ENCODE assay signal across 2 cellular contexts in the genomic region with DNA sequence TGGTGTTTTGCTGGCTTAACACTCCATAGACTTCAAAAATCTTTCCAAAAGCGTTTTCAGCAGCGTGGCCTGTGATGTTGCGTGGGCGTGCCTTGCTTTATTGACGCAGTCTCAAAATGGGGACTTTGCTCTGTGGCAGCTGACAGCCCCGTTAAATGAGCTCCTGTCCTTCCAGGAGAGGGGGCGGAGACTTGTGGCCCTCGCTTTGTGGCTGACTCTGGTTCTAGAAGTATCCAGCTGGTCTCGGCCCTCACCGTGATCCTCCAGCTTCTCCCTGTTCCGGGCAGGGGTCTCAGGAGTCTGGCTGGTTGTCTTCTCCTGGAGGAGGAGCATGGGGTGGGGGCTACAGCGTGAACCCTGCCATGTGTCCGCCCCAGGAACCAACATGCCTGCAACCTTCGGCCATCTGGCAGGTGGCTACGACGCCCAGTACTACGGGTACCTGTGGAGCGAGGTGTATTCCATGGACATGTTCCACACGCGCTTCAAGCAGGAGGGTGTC.
TF ChIP-seq lines count a peak whose summit lies in the region.

No MANE protein-coding gene starts in this region.

TF ChIP-seq in GM12891, 5 proteins besides CTCF, POLR2A, EP300 and RAD21:
- TF ChIP-seq SPI1 (IDR thresholded peaks at IDR 0.05; ENCODE audit: low read depth, low read length) (no peak), POU2F2 (IDR thresholded peaks at IDR 0.05; ENCODE audit: low read depth, low read length) (no peak)

TF ChIP-seq in HepG2, 621 proteins besides CTCF, POLR2A, EP300 and RAD21 (continues in another document):
- TF ChIP-seq ZFY (CRISPR knock-in tag; IDR thresholded peaks at IDR 0.05) (peak; percentile 64; the same call in 1 of the 2 replicates), ZSCAN9 (CRISPR knock-in tag; IDR thresholded peaks at IDR 0.05; ENCODE audit: borderline replicate concordance) (no peak), GATAD2A (CRISPR knock-in tag; IDR thresholded peaks at IDR 0.05) (peak; percentile 55; the same call in 1 of the 2 replicates), ZNF598 (CRISPR knock-in tag; IDR thresholded peaks at IDR 0.05; ENCODE audit: borderline replicate concordance) (0 out of 2 replicates have a peak, but pooled peaks have one; percentile 79), ZNF34 (CRISPR knock-in tag; IDR thresholded peaks at IDR 0.05; ENCODE audit: borderline replicate concordance) (no peak), POLR2G (IDR thresholded peaks at IDR 0.05; ENCODE audit: low read depth, low read length) (peak; percentile 44; the same call in 1 of the 2 replicates), RFX3 (CRISPR knock-in tag; IDR thresholded peaks at IDR 0.05) (no peak), ZNF569 (CRISPR knock-in tag; IDR thresholded peaks at IDR 0.05; ENCODE audit: borderline replicate concordance) (no peak), NR3C1 (CRISPR knock-in tag; IDR thresholded peaks at IDR 0.05) (no peak), RXRA (CRISPR knock-in tag; IDR thresholded peaks at IDR 0.05) (no peak), ZNF205 (CRISPR knock-in tag; IDR thresholded peaks at IDR 0.05) (no peak), HES4 (CRISPR knock-in tag; IDR thresholded peaks at IDR 0.05; ENCODE audit: borderline replicate concordance) (peak; percentile 80; the same call in 1 of the 2 replicates), ZNF335 (CRISPR knock-in tag; IDR thresholded peaks at IDR 0.05) (no peak), KAT8 (CRISPR knock-in tag; IDR thresholded peaks at IDR 0.05) (peak; percentile 71), ZNF879 (CRISPR knock-in tag; IDR thresholded peaks at IDR 0.05) (no peak), TBX2 (CRISPR knock-in tag; IDR thresholded peaks at IDR 0.05; ENCODE audit: borderline replicate concordance) (peak; percentile 39; the same call in 1 of the 2 replicates), HNRNPLL (IDR thresholded peaks at IDR 0.05; ENCODE audit: low read depth, low read length, poor library complexity, severe bottlenecking) (peak; percentile 15), ZNF674 (CRISPR knock-in tag; IDR thresholded peaks at IDR 0.05; ENCODE audit: low read depth) (no peak), BCL6 (CRISPR knock-in tag; IDR thresholded peaks at IDR 0.05) (peak; percentile 51; the same call in 1 of the 2 replicates), ZNF792 (CRISPR knock-in tag; IDR thresholded peaks at IDR 0.05) (peak; percentile 31; the same call in 1 of the 2 replicates), ZFYVE20 (CRISPR knock-in tag; IDR thresholded peaks at IDR 0.05; ENCODE audit: borderline replicate concordance, low read depth) (no peak), SRY (CRISPR knock-in tag; IDR thresholded peaks at IDR 0.05) (no peak), RFXAP (CRISPR knock-in tag; IDR thresholded peaks at IDR 0.05; ENCODE audit: borderline replicate concordance) (no peak), GATAD1 (CRISPR knock-in tag; IDR thresholded peaks at IDR 0.05) (no peak), ZFX (CRISPR knock-in tag; IDR thresholded peaks at IDR 0.05; ENCODE audit: low read depth) (peak; percentile 75), SOX13 (IDR thresholded peaks at IDR 0.05) (no peak), SOX13 (CRISPR knock-in tag; conservative IDR thresholded peaks at IDR 0.05 in 1 of 2, IDR thresholded peaks at IDR 0.05 in 1 of 2) (no peak)
- TF ChIP-seq, protein P1, sequence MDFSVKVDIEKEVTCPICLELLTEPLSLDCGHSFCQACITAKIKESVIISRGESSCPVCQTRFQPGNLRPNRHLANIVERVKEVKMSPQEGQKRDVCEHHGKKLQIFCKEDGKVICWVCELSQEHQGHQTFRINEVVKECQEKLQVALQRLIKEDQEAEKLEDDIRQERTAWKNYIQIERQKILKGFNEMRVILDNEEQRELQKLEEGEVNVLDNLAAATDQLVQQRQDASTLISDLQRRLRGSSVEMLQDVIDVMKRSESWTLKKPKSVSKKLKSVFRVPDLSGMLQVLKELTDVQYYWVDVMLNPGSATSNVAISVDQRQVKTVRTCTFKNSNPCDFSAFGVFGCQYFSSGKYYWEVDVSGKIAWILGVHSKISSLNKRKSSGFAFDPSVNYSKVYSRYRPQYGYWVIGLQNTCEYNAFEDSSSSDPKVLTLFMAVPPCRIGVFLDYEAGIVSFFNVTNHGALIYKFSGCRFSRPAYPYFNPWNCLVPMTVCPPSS (IDR thresholded peaks at IDR 0.05), result no peak
- TF ChIP-seq, protein P2, sequence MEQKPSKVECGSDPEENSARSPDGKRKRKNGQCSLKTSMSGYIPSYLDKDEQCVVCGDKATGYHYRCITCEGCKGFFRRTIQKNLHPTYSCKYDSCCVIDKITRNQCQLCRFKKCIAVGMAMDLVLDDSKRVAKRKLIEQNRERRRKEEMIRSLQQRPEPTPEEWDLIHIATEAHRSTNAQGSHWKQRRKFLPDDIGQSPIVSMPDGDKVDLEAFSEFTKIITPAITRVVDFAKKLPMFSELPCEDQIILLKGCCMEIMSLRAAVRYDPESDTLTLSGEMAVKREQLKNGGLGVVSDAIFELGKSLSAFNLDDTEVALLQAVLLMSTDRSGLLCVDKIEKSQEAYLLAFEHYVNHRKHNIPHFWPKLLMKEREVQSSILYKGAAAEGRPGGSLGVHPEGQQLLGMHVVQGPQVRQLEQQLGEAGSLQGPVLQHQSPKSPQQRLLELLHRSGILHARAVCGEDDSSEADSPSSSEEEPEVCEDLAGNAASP (CRISPR knock-in tag; IDR thresholded peaks at IDR 0.05; ENCODE audit: borderline replicate concordance), result no peak
- TF ChIP-seq, protein P3, sequence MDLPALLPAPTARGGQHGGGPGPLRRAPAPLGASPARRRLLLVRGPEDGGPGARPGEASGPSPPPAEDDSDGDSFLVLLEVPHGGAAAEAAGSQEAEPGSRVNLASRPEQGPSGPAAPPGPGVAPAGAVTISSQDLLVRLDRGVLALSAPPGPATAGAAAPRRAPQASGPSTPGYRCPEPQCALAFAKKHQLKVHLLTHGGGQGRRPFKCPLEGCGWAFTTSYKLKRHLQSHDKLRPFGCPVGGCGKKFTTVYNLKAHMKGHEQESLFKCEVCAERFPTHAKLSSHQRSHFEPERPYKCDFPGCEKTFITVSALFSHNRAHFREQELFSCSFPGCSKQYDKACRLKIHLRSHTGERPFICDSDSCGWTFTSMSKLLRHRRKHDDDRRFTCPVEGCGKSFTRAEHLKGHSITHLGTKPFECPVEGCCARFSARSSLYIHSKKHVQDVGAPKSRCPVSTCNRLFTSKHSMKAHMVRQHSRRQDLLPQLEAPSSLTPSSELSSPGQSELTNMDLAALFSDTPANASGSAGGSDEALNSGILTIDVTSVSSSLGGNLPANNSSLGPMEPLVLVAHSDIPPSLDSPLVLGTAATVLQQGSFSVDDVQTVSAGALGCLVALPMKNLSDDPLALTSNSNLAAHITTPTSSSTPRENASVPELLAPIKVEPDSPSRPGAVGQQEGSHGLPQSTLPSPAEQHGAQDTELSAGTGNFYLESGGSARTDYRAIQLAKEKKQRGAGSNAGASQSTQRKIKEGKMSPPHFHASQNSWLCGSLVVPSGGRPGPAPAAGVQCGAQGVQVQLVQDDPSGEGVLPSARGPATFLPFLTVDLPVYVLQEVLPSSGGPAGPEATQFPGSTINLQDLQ (CRISPR knock-in tag; IDR thresholded peaks at IDR 0.05), result no peak
- TF ChIP-seq, protein P4, sequence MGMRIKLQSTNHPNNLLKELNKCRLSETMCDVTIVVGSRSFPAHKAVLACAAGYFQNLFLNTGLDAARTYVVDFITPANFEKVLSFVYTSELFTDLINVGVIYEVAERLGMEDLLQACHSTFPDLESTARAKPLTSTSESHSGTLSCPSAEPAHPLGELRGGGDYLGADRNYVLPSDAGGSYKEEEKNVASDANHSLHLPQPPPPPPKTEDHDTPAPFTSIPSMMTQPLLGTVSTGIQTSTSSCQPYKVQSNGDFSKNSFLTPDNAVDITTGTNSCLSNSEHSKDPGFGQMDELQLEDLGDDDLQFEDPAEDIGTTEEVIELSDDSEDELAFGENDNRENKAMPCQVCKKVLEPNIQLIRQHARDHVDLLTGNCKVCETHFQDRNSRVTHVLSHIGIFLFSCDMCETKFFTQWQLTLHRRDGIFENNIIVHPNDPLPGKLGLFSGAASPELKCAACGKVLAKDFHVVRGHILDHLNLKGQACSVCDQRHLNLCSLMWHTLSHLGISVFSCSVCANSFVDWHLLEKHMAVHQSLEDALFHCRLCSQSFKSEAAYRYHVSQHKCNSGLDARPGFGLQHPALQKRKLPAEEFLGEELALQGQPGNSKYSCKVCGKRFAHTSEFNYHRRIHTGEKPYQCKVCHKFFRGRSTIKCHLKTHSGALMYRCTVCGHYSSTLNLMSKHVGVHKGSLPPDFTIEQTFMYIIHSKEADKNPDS (CRISPR knock-in tag; IDR thresholded peaks at IDR 0.05), result peak; percentile 64; the same call in 1 of the 2 replicates
- TF ChIP-seq, protein P5, sequence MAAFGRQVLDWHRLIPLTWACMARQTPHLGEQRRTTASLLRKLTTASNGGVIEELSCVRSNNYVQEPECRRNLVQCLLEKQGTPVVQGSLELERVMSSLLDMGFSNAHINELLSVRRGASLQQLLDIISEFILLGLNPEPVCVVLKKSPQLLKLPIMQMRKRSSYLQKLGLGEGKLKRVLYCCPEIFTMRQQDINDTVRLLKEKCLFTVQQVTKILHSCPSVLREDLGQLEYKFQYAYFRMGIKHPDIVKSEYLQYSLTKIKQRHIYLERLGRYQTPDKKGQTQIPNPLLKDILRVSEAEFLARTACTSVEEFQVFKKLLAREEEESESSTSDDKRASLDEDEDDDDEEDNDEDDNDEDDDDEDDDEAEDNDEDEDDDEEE (CRISPR knock-in tag; IDR thresholded peaks at IDR 0.05), result peak; percentile 76; the same call in 1 of the 2 replicates
- TF ChIP-seq, protein P6, sequence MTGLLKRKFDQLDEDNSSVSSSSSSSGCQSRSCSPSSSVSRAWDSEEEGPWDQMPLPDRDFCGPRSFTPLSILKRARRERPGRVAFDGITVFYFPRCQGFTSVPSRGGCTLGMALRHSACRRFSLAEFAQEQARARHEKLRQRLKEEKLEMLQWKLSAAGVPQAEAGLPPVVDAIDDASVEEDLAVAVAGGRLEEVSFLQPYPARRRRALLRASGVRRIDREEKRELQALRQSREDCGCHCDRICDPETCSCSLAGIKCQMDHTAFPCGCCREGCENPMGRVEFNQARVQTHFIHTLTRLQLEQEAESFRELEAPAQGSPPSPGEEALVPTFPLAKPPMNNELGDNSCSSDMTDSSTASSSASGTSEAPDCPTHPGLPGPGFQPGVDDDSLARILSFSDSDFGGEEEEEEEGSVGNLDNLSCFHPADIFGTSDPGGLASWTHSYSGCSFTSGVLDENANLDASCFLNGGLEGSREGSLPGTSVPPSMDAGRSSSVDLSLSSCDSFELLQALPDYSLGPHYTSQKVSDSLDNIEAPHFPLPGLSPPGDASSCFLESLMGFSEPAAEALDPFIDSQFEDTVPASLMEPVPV (CRISPR knock-in tag; IDR thresholded peaks at IDR 0.05), result no peak; the same call in 1 of the 2 replicates
- TF ChIP-seq, protein P7, sequence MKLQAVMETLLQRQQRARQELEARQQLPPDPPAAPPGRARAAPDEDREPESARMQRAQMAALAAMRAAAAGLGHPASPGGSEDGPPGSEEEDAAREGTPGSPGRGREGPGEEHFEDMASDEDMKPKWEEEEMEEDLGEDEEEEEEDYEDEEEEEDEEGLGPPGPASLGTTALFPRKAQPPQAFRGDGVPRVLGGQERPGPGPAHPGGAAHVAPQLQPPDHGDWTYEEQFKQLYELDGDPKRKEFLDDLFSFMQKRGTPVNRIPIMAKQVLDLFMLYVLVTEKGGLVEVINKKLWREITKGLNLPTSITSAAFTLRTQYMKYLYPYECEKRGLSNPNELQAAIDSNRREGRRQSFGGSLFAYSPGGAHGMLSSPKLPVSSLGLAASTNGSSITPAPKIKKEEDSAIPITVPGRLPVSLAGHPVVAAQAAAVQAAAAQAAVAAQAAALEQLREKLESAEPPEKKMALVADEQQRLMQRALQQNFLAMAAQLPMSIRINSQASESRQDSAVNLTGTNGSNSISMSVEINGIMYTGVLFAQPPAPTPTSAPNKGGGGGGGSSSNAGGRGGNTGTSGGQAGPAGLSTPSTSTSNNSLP (IDR thresholded peaks at IDR 0.05; ENCODE audit: low read depth, low read length), result no peak
- TF ChIP-seq, protein P8, sequence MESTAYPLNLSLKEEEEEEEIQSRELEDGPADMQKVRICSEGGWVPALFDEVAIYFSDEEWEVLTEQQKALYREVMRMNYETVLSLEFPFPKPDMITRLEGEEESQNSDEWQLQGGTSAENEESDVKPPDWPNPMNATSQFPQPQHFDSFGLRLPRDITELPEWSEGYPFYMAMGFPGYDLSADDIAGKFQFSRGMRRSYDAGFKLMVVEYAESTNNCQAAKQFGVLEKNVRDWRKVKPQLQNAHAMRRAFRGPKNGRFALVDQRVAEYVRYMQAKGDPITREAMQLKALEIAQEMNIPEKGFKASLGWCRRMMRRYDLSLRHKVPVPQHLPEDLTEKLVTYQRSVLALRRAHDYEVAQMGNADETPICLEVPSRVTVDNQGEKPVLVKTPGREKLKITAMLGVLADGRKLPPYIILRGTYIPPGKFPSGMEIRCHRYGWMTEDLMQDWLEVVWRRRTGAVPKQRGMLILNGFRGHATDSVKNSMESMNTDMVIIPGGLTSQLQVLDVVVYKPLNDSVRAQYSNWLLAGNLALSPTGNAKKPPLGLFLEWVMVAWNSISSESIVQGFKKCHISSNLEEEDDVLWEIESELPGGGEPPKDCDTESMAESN (CRISPR knock-in tag; conservative IDR thresholded peaks at IDR 0.05), result 0 out of 2 replicates have a peak, but pooled peaks have one; percentile 34
- TF ChIP-seq, protein P9, sequence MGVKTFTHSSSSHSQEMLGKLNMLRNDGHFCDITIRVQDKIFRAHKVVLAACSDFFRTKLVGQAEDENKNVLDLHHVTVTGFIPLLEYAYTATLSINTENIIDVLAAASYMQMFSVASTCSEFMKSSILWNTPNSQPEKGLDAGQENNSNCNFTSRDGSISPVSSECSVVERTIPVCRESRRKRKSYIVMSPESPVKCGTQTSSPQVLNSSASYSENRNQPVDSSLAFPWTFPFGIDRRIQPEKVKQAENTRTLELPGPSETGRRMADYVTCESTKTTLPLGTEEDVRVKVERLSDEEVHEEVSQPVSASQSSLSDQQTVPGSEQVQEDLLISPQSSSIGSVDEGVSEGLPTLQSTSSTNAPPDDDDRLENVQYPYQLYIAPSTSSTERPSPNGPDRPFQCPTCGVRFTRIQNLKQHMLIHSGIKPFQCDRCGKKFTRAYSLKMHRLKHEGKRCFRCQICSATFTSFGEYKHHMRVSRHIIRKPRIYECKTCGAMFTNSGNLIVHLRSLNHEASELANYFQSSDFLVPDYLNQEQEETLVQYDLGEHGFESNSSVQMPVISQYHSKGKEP (CRISPR knock-in tag; IDR thresholded peaks at IDR 0.05), result no peak
